ENCODE assay signal across 17 cellular contexts in genomic region chr5:156396830-156397081, GRCh38.
"Had no signal": no experiment of that assay in that cellular context is flagged by ENCODE, and none has a peak within 500 bp of the region (broad histone marks: within the 10 kb centered on the region; RNA-seq: fewer than 3 reads in every experiment).

No MANE protein-coding gene starts in this region.

- H3K27me3 ChIP-seq: cardiac muscle cell, esophagus squamous epithelium, left lung, thyroid gland, upper lobe of right lung had no signal

- H3K4me1 ChIP-seq: thyroid gland, upper lobe of right lung had no signal

- H3K4me3 ChIP-seq: cardiac muscle cell, esophagus squamous epithelium, left lung, thyroid gland, upper lobe of right lung had no signal

- H3K9me3 ChIP-seq: esophagus squamous epithelium, left lung, thyroid gland, upper lobe of right lung had no signal

- H3K27ac ChIP-seq: cardiac muscle cell, left lung, thyroid gland, upper lobe of right lung had no signal

- ATAC-seq: activated T-cell treated with anti-CD3 and anti-CD28 coated beads, Interleukin-2, amount 50 U/mL, for 72 hours; effector memory CD8-positive, alpha-beta T cell; left lung; upper lobe of right lung had no signal

- DNase-seq: activated CD4-positive, alpha-beta memory T cell treated with anti-CD3 and anti-CD28 coated beads, Interleukin-2, amount 10 ng/mL, durations not matched to agents 7 days and 5 days; activated CD4-positive, alpha-beta T cell treated with anti-CD3 and anti-CD28 coated beads, Interleukin-2, amount 10 ng/mL, durations not matched to agents 24 days and 14 days; activated effector memory CD4-positive, alpha-beta T cell treated with Interleukin-2 at 50 U/mL for 16 hours; activated naive CD4-positive, alpha-beta T cell treated with anti-CD3 and anti-CD28 coated beads for 36 hours; activated naive CD8-positive, alpha-beta T cell treated with anti-CD3 and anti-CD28 coated beads, Interleukin-2, amount 10 ng/mL, durations not matched to agents 7 days and 5 days; activated T-cell treated with anti-CD3 and anti-CD28 coated beads, Interleukin-2, amount 50 U/mL, for 72 hours; effector memory CD8-positive, alpha-beta T cell; esophagus squamous epithelium; left lung; midbrain; nephron progenitor cell; retina; stimulated activated CD4-positive, alpha-beta T cell treated with anti-CD3 and anti-CD28 coated beads, Interleukin-12 subunit alpha, Interleukin-12 subunit beta, amount 100 ng/mL, for 4 hours; substantia nigra; thyroid gland; upper lobe of right lung had no signal

- H3K36me3 ChIP-seq: cardiac muscle cell, esophagus squamous epithelium, left lung, thyroid gland, upper lobe of right lung had no signal
